ENCODE assay signal across 8 cellular contexts in genomic region chr13:102344410-102344809, GRCh38. TPM values are rescaled to one million over a fixed set of nuclear protein-coding genes. Genes with fewer than 3 reads are reported as not detected.
"Had no signal": no experiment of that assay in that cellular context is flagged by ENCODE, and none has a peak within 500 bp of the region (broad histone marks: within the 10 kb centered on the region; RNA-seq: fewer than 3 reads in every experiment).

No MANE protein-coding gene starts in this region.

- H3K9me3 ChIP-seq: HAP-1 had no signal

- H3K9ac ChIP-seq: GM23248 had no signal

- DNase-seq: GM23248, GOT3, H7, H9, HCEC 1CT, HFFc6 had no signal

- H3K36me3 ChIP-seq: HAP-1 had no signal

- H3K4me2 ChIP-seq: GM23338 had no signal

- H3K4me3 ChIP-seq: GM23248, GM23338, HAP-1 had no signal

- H2AFZ ChIP-seq: GM23248, GM23338 had no signal

- H3K27ac ChIP-seq: GM23248 had no signal

RNA-seq across cellular contexts. Expression of gene FGF14, which starts 57.4 kb away (rescaled TPM):
- polyA plus RNA-seq: GM23338 had no signal
